In the genomic region with DNA sequence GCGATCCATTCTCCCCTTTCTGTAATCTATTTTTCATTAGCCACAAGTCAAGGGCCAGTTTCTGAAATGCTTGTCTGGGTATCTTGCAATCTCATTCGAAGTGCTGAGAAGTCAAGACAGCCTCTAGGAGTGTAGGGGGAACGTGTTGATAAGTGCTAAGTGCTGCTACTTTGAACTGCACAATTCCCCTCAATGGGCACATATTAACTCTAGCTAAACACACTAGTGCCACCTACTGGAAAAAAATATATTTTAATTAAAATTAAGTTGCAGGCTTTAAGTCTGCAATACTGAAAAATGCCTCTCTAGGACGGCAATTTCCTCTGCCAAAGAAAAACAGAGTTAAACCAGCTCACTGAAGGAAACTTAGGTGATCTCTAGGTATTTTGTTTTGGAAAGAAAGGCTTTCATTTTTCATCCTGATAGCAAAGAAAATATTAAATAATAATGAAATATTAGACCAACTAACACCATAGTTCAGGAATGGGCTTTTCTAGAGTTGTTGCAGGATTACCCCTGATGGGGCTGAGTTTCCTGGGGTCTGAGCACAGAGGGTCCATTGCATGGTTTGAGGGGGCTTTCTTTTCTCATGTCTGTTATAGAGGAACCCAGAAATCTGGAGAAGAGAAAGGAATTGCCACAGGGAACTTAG, we compare ENCODE assay signal across 8 cellular contexts.
DNase-seq lines count a peak whose midpoint lies in the region; ATAC-seq and TF ChIP-seq lines count a peak whose summit lies in the region.

No MANE protein-coding gene starts in this region.

- no peak overlapping the region for H3K4me3 Mint-ChIP-seq in naive thymus-derived CD4-positive, alpha-beta T cell

- no peaks in the 10 kb centered on the region for H3K27me3 ChIP-seq in esophagus squamous epithelium
- no peaks in the 10 kb centered on the region for H3K27me3 ChIP-seq in naive thymus-derived CD4-positive, alpha-beta T cell (ENCODE audit: control insufficient read depth in 2 of 2, insufficient read depth in 2 of 2, low read length in 2 of 2)

- no peak overlapping the region for H3K27ac ChIP-seq in esophagus squamous epithelium
- H3K27ac ChIP-seq in naive thymus-derived CD4-positive, alpha-beta T cell (ENCODE audit: low read depth, low read length) = no peak overlapping the region

- TF ChIP-seq POLR2A in esophagus squamous epithelium (IDR thresholded peaks at IDR 0.05) = no peak

- POLR2A ChIA-PET in naive thymus-derived CD4-positive, alpha-beta T cell (lab: Charles Lee) = no interaction called here

- H3K36me3 Mint-ChIP-seq in naive thymus-derived CD4-positive, alpha-beta T cell = no peaks in the 10 kb centered on the region

- no peaks in the 10 kb centered on the region for H3K36me3 ChIP-seq in esophagus squamous epithelium
- H3K36me3 ChIP-seq in naive thymus-derived CD4-positive, alpha-beta T cell (ENCODE audit: control insufficient read depth in 2 of 3, insufficient read depth in 3 of 3, low read length in 3 of 3) = no peaks in the 10 kb centered on the region

- in situ Hi-C loops in SK-MEL-5 (cut with HindIII; ENCODE audit: low pct_unique_long_range_greater_than_20kb, low sequenced_read_pairs) = no loop called here

- H3K4me1 Mint-ChIP-seq in naive thymus-derived CD4-positive, alpha-beta T cell = peaks cover 0 to 2% (median 0%) of the 10 kb centered on the region in 7 donors

- CTCF ChIA-PET in naive thymus-derived CD4-positive, alpha-beta T cell (lab: Charles Lee) = interaction anchor here (0.6 to 6.1 kb wide), 7 partner anchors 13 to 563 kb away, joined by 3 to 86 read pairs (median 6); no protein-coding TSS in a partner anchor

- peak; percentile 67 for ATAC-seq in GM21529 (IDR thresholded peaks at IDR 0.05; ENCODE audit: unreplicated experiment)
- ATAC-seq in naive thymus-derived CD4-positive, alpha-beta T cell = peak; percentile 85

- no peaks in the 10 kb centered on the region for H3K9me3 ChIP-seq in esophagus squamous epithelium
- H3K9me3 ChIP-seq in naive thymus-derived CD4-positive, alpha-beta T cell (ENCODE audit: control insufficient read depth in 2 of 3, low read length in 3 of 3) = no peaks in the 10 kb centered on the region

- no peak overlapping the region for H3K4me3 ChIP-seq in esophagus squamous epithelium
- no peak overlapping the region for H3K4me3 ChIP-seq in naive thymus-derived CD4-positive, alpha-beta T cell (ENCODE audit: low read length)

- peak; percentile 67 for DNase-seq in ELR (ENCODE audit: low read depth)
- peak; percentile 14 for DNase-seq in NCI-H1048 (lab: John Stamatoyannopoulos, UW)
- peak; percentile 74 for DNase-seq in SK-MEL-5 (ENCODE audit: low read depth, low spot score)
- DNase-seq in esophagus squamous epithelium (lab: John Stamatoyannopoulos, UW) = no peak
- peak in 6 of 9 donors; percentile 39 to 64 (median 62) for DNase-seq in naive thymus-derived CD4-positive, alpha-beta T cell
- no peak for DNase-seq in stimulated activated CD4-positive, alpha-beta T cell treated with anti-CD3 and anti-CD28 coated beads, Interleukin-12 subunit alpha, Interleukin-12 subunit beta, amount 100 ng/mL, for 4 hours
- no peak for DNase-seq in HuH-7.5 (ENCODE audit: low spot score)

- WGBS in esophagus squamous epithelium, 2 donors = 10 to 23% methylated on average over 4 of the region's 4 CpGs

- no peak overlapping the region for H3K27ac Mint-ChIP-seq in naive thymus-derived CD4-positive, alpha-beta T cell

- H3K4me1 ChIP-seq in esophagus squamous epithelium = no peaks in the 10 kb centered on the region
- H3K4me1 ChIP-seq in naive thymus-derived CD4-positive, alpha-beta T cell (ENCODE audit: control insufficient read depth in 2 of 2, insufficient read depth in 2 of 2, low read length in 2 of 2) = no peaks in the 10 kb centered on the region

- peaks cover 0 to 22% (median 3%) of the 10 kb centered on the region in 5 donors for H3K27me3 Mint-ChIP-seq in naive thymus-derived CD4-positive, alpha-beta T cell

- H3K9me3 Mint-ChIP-seq in naive thymus-derived CD4-positive, alpha-beta T cell = no peaks in the 10 kb centered on the region

- peak; percentile 41 to 72 (median 60) for TF ChIP-seq CTCF in esophagus squamous epithelium (IDR thresholded peaks at IDR 0.05)

- intact Hi-C loops in esophagus squamous epithelium (cut with DNase I) = loop anchor here (5.0 kb wide), 1 partner anchor 409 kb away; no protein-coding TSS in a partner anchor
- intact Hi-C loops in naive thymus-derived CD4-positive, alpha-beta T cell (cut with micrococcal nuclease) = loop anchor here (1.0 to 5.0 kb wide), 5 partner anchors 314 to 562 kb away; a partner anchor contains a TSS

Comparison
In these comparisons a context has a peak if more than half of its experiments do, and no peak if none do; other contexts are left out.
1. DNase-seq: peak in ELR (single experiment), NCI-H1048 (single experiment), SK-MEL-5 (single experiment) and naive thymus-derived CD4-positive, alpha-beta T cell (6 of 9); none in esophagus squamous epithelium (single experiment), stimulated activated CD4-positive, alpha-beta T cell treated with anti-CD3 and anti-CD28 coated beads, Interleukin-12 subunit alpha, Interleukin-12 subunit beta, amount 100 ng/mL, for 4 hours (single experiment) and HuH-7.5 (single experiment).